ENCODE assay signal across 24 cellular contexts in genomic region chr3:139118835-139119234, GRCh38.
A peak's percentile ranks its signal among the peaks of the same experiment; 100 is the strongest.
DNase-seq lines count a peak whose midpoint lies in the region; TF ChIP-seq lines count a peak whose summit lies in the region.
"Had no signal": no experiment of that assay in that cellular context is flagged by ENCODE, and none has a peak within 500 bp of the region (broad histone marks: within the 10 kb centered on the region; RNA-seq: fewer than 3 reads in every experiment).

No MANE protein-coding gene starts in this region.

- H3K27me3 Mint-ChIP-seq in activated CD4-positive, alpha-beta T cell treated with anti-CD3 and anti-CD28 coated beads, Interleukin-2, amount 10 ng/mL, durations not matched to agents 24 days and 14 days, result no peaks in the 10 kb centered on the region
- H3K27me3 Mint-ChIP-seq in HFFc6 (ENCODE audit: insufficient read depth), result peaks cover 2% of the 10 kb centered on the region
- H3K27me3 Mint-ChIP-seq in neural progenitor cell (ENCODE audit: insufficient read depth, low read depth), result peaks cover 7% of the 10 kb centered on the region

- peak; percentile 53 for DNase-seq in activated CD4-positive, alpha-beta T cell treated with anti-CD3 and anti-CD28 coated beads, Interleukin-2, amount 10 ng/mL, durations not matched to agents 24 days and 14 days
- no peak for DNase-seq in activated CD4-positive, alpha-beta T cell treated with anti-CD3 and anti-CD28 coated beads, Interleukin-2, amount 50 U/mL, for 48 hours
- no peak for DNase-seq in HFFc6
- peak; percentile 32 for DNase-seq in ecto neural progenitor cell (ENCODE audit: low spot score)
- DNase-seq in neural progenitor cell (ENCODE audit: low spot score), result no peak
- no peak for DNase-seq in posterior cingulate gyrus
- no peak for DNase-seq in NCI-H2227 (lab: John Stamatoyannopoulos, UW; ENCODE audit: unreplicated experiment)
- no peak for DNase-seq in SW 1271 (lab: John Stamatoyannopoulos, UW)
- DNase-seq: 8988T, ACHN, BE2C, Calu3, DND-41, GOT3, HCEC 1CT, NCI-H1092, NCI-H1436, NCI-H187 treated with DMSO at 0.1 percent for 48 hours, NCI-H2171 treated with DMSO at 0.1 percent for 48 hours, NCI-H524, NCI-H748 treated with DMSO at 0.1 percent for 48 hours, SJCRH30 had no signal

- no peaks in the 10 kb centered on the region for H3K79me2 ChIP-seq in neural progenitor cell (ENCODE audit: low read depth)

- H3K4me2 ChIP-seq in neural progenitor cell, result no peak overlapping the region
- H3K4me2 ChIP-seq: KMS-11 had no signal

- no peak overlapping the region for H3K9ac ChIP-seq in neural progenitor cell
- H3K9ac ChIP-seq: KMS-11 had no signal

- peaks cover 2% of the 10 kb centered on the region for H3K27me3 ChIP-seq in neural progenitor cell
- H3K27me3 ChIP-seq: SJCRH30 had no signal

- H3K36me3 Mint-ChIP-seq in activated CD4-positive, alpha-beta T cell treated with anti-CD3 and anti-CD28 coated beads, Interleukin-2, amount 10 ng/mL, durations not matched to agents 24 days and 14 days (ENCODE audit: low read depth), result no peaks in the 10 kb centered on the region
- H3K36me3 Mint-ChIP-seq in HFFc6 (ENCODE audit: low read depth) (no peaks in the 10 kb centered on the region), neural progenitor cell (no peaks in the 10 kb centered on the region)
- H3K36me3 Mint-ChIP-seq: IgD-negative memory B cell had no signal

- H3K9me3 ChIP-seq in neural progenitor cell (ENCODE audit: low read depth), result no peaks in the 10 kb centered on the region
- H3K9me3 ChIP-seq: BE2C, SJCRH30 had no signal

- H3K4me3 Mint-ChIP-seq in activated CD4-positive, alpha-beta T cell treated with anti-CD3 and anti-CD28 coated beads, Interleukin-2, amount 10 ng/mL, durations not matched to agents 24 days and 14 days, result no peak overlapping the region
- H3K4me3 Mint-ChIP-seq in HFFc6, result no peak overlapping the region
- peak overlapping the region; percentile 22 for H3K4me3 Mint-ChIP-seq in neural progenitor cell
- H3K4me3 Mint-ChIP-seq: IgD-negative memory B cell had no signal

- no peak overlapping the region for H3K27ac ChIP-seq in neural progenitor cell
- H3K27ac ChIP-seq: KMS-11, SJCRH30 had no signal

- H3K9me3 Mint-ChIP-seq in activated CD4-positive, alpha-beta T cell treated with anti-CD3 and anti-CD28 coated beads, Interleukin-2, amount 10 ng/mL, durations not matched to agents 24 days and 14 days, result no peaks in the 10 kb centered on the region
- H3K9me3 Mint-ChIP-seq in HFFc6 (no peaks in the 10 kb centered on the region), neural progenitor cell (no peaks in the 10 kb centered on the region)

- no peaks in the 10 kb centered on the region for H3K4me1 ChIP-seq in neural progenitor cell
- H3K4me1 ChIP-seq: BE2C had no signal

- TF ChIP-seq CTCF in HFFc6 (IDR thresholded peaks at IDR 0.05), result no peak
- no peak for TF ChIP-seq CTCF in neural progenitor cell (IDR thresholded peaks at IDR 0.05)

- no peaks in the 10 kb centered on the region for H3K4me1 Mint-ChIP-seq in activated CD4-positive, alpha-beta T cell treated with anti-CD3 and anti-CD28 coated beads, Interleukin-2, amount 10 ng/mL, durations not matched to agents 24 days and 14 days
- peaks cover 73% of the 10 kb centered on the region for H3K4me1 Mint-ChIP-seq in HFFc6 (ENCODE audit: low read depth)
- H3K4me1 Mint-ChIP-seq in neural progenitor cell, result peaks cover 35% of the 10 kb centered on the region
- H3K4me1 Mint-ChIP-seq: IgD-negative memory B cell had no signal

- peaks cover under 1% of the 10 kb centered on the region for H3F3A ChIP-seq in neural progenitor cell (ENCODE audit: low read depth)

- no peak overlapping the region for H2AFZ ChIP-seq in neural progenitor cell (replicated peaks)

- intact Hi-C loops in activated CD4-positive, alpha-beta T cell treated with anti-CD3 and anti-CD28 coated beads, Interleukin-2, amount 10 ng/mL, durations not matched to agents 24 days and 14 days (cut with micrococcal nuclease), result no loop called here
- intact Hi-C loops in posterior cingulate gyrus (cut with DNase I), result no loop called here

- H3K36me3 ChIP-seq in neural progenitor cell, result no peaks in the 10 kb centered on the region
- H3K36me3 ChIP-seq: BE2C, SJCRH30 had no signal

- no peak overlapping the region for H3K4me3 ChIP-seq in neural progenitor cell
- H3K4me3 ChIP-seq: SJCRH30 had no signal

- no peak overlapping the region for H3K27ac Mint-ChIP-seq in activated CD4-positive, alpha-beta T cell treated with anti-CD3 and anti-CD28 coated beads, Interleukin-2, amount 10 ng/mL, durations not matched to agents 24 days and 14 days
- H3K27ac Mint-ChIP-seq in HFFc6 (peak overlapping the region; percentile 59), neural progenitor cell (peak overlapping the region; percentile 81)
- H3K27ac Mint-ChIP-seq: IgD-negative memory B cell had no signal

- H4K20me1 ChIP-seq in neural progenitor cell (ENCODE audit: low read depth), result no peaks in the 10 kb centered on the region

Comparison
In these comparisons a context has a peak if more than half of its experiments do, and no peak if none do; other contexts are left out.
1. DNase-seq: peak in activated CD4-positive, alpha-beta T cell treated with anti-CD3 and anti-CD28 coated beads, Interleukin-2, amount 10 ng/mL, durations not matched to agents 24 days and 14 days (single experiment) and ecto neural progenitor cell (single experiment); none in activated CD4-positive, alpha-beta T cell treated with anti-CD3 and anti-CD28 coated beads, Interleukin-2, amount 50 U/mL, for 48 hours (0 of 2), HFFc6 (single experiment), neural progenitor cell (single experiment), posterior cingulate gyrus (0 of 10), NCI-H2227 (single experiment) and SW 1271 (0 of 2).